Comparison of ENCODE assay signal across 8 cellular contexts in the genomic region with DNA sequence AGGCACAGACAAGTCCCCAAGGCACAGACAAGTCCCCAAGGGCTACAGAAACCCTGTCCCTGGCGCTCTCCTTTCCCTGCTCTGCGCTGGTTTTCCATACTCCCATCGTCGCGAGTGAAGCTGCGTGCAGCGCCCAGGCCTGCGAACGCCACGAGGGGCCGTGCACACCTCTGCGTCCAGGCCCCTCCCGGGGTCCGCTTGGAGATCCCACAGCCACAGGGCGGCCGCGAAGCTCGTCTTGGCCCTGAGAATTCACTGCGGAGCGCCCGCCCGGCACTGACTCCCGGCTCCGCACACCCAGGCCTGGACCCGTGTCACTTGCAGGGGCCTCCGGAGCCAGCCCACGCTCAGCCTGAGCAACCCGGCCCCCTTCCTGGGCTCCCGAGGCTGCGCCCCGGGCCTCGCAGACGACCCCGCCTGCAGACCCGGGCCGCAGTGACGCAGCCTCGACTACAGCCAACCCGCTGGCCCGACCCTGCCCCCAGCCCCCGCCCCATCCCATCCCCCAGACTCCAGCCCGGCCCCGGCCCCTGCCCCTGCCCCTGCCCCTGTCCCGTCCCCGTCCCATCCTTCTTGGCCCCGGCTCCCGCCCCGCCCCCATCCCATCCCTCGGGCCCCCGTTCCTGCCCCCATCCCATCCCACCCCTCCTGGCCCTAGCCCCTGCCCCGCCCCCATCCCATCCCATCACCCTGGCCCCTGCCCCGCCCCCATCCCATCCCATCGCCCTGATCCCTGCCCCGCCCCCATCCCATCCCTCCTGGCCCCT. TPM values are rescaled to one million over a fixed set of nuclear protein-coding genes. Genes with fewer than 3 reads are reported as not detected.
DNase-seq lines count a peak whose midpoint lies in the region; ATAC-seq, FAIRE-seq and TF ChIP-seq lines count a peak whose summit lies in the region.

No MANE protein-coding gene starts in this region.

- no peak overlapping the region for H4K91ac ChIP-seq in neuronal stem cell (ENCODE audit: low read depth, low read length, poor library complexity)

- no peaks in the 10 kb centered on the region for H4K20me1 ChIP-seq in endothelial cell of umbilical vein (replicated peaks; ENCODE audit: control insufficient read depth, extremely low read depth, insufficient read depth, low read length)

- H2BK15ac ChIP-seq in neuronal stem cell (ENCODE audit: low read length) = no peak overlapping the region

- ATAC-seq in Panc1 = no peak
- ATAC-seq in GM18520 (IDR thresholded peaks at IDR 0.05; ENCODE audit: unreplicated experiment) = no peak

- H3K14ac ChIP-seq in neuronal stem cell (ENCODE audit: low read length) = no peak overlapping the region

- CTCF ChIA-PET in CD4-positive, alpha-beta memory T cell (lab: Charles Lee; ENCODE audit: partially characterized antibody) = interaction anchor here (1.2 kb wide), 1 partner anchor 338 kb away, joined by 4 read pairs; no protein-coding TSS in a partner anchor
- CTCF ChIA-PET in Panc1 (lab: Charles Lee) (no interaction called here), endothelial cell of umbilical vein (lab: Charles Lee) (interaction anchor here (2.3 to 6.6 kb wide), 2 partner anchors 22 to 147 kb away, joined by 13 to 137 read pairs; no protein-coding TSS in a partner anchor)

- H3K9me3 ChIP-seq in CD4-positive, alpha-beta memory T cell (ENCODE audit: control insufficient read depth in 1 of 2, low read length in 2 of 2) = no peaks in the 10 kb centered on the region
- H3K9me3 ChIP-seq in Panc1 (ENCODE audit: control insufficient read depth, insufficient read depth, low read depth, low read length) = no peaks in the 10 kb centered on the region
- H3K9me3 ChIP-seq in endothelial cell of umbilical vein (replicated peaks; ENCODE audit: control insufficient read depth, insufficient read depth, low read length) = no peaks in the 10 kb centered on the region
- no peaks in the 10 kb centered on the region for H3K9me3 ChIP-seq in neuronal stem cell (replicated peaks in 1 of 2; ENCODE audit: control insufficient read depth in 2 of 2, insufficient read depth in 1 of 2, low read depth in 1 of 2, low read length in 2 of 2)

- H3K79me1 ChIP-seq in neuronal stem cell (ENCODE audit: low read depth, low read length) = peaks cover 20% of the 10 kb centered on the region

- intact Hi-C loops in CD4-positive, alpha-beta memory T cell (cut with micrococcal nuclease) = loop anchor here (5.0 kb wide), 3 partner anchors 135 to 305 kb away; no protein-coding TSS in a partner anchor
- intact Hi-C loops in Panc1 (cut with micrococcal nuclease; ENCODE audit: unreplicated experiment) = no loop called here
- intact Hi-C loops in endothelial cell of umbilical vein (cut with micrococcal nuclease) = loop anchor here (5.0 kb wide), 2 partner anchors 150 to 340 kb away; no protein-coding TSS in a partner anchor

- H3K27ac Mint-ChIP-seq in CD4-positive, alpha-beta memory T cell = peak overlapping the region; percentile 17 to 97 (median 60)

- H3K4me1 Mint-ChIP-seq in CD4-positive, alpha-beta memory T cell = peaks cover 9 to 41% (median 20%) of the 10 kb centered on the region in 4 donors

- no peak overlapping the region for H2BK12ac ChIP-seq in neuronal stem cell (ENCODE audit: low read length)

- peaks cover 12 to 26% of the 10 kb centered on the region in 2 donors for H3K36me3 Mint-ChIP-seq in CD4-positive, alpha-beta memory T cell

- H3K18ac ChIP-seq in neuronal stem cell (ENCODE audit: low read length) = peak overlapping the region; percentile 81

- H3K4me2 ChIP-seq in endothelial cell of umbilical vein (ENCODE audit: insufficient read depth, low read length) = peak overlapping the region; percentile 50
- H3K4me2 ChIP-seq in neuronal stem cell (ENCODE audit: insufficient read depth, low read length, poor library complexity, severe bottlenecking) = peak overlapping the region; percentile 97

- no peak for TF ChIP-seq POLR2A in endothelial cell of umbilical vein (IDR thresholded peaks at IDR 0.05; ENCODE audit: low read depth, low read length)

- H3K27ac ChIP-seq in CD4-positive, alpha-beta memory T cell (ENCODE audit: low read depth, low read length) = no peak overlapping the region
- H3K27ac ChIP-seq in Panc1 (ENCODE audit: low read length) = no peak overlapping the region
- no peak overlapping the region for H3K27ac ChIP-seq in endothelial cell of umbilical vein (ENCODE audit: insufficient read depth, low read depth, low read length)
- no peak overlapping the region for H3K27ac ChIP-seq in neuronal stem cell (replicated peaks; ENCODE audit: low read length)

- POLR2A ChIA-PET in CD4-positive, alpha-beta memory T cell (lab: Charles Lee; ENCODE audit: partially characterized antibody) = interaction anchor here (0.7 to 1.8 kb wide), 2 partner anchors 15 to 36 kb away, joined by 3 to 9 read pairs; no protein-coding TSS in a partner anchor
- POLR2A ChIA-PET in Panc1 (lab: Charles Lee) (interaction anchor here (0.6 kb wide), 1 partner anchor 31 kb away, joined by 3 read pairs; no protein-coding TSS in a partner anchor), endothelial cell of umbilical vein (lab: Charles Lee) (no interaction called here)

- no peak for DNase-seq in CD4-positive, alpha-beta memory T cell
- no peak for DNase-seq in Panc1 (ENCODE audit: low read depth, low spot score)
- peak; percentile 20 for DNase-seq in endothelial cell of umbilical vein (ENCODE audit: low read depth, low spot score)
- peak; percentile 64 for DNase-seq in neuronal stem cell (ENCODE audit: low spot score)
- DNase-seq in GOT3 (lab: John Stamatoyannopoulos, UW) = no peak
- no peak for DNase-seq in mucosa of gallbladder (ENCODE audit: low spot score)
- no peak for DNase-seq in DMS53 treated with DMSO at 0.1 percent for 48 hours (lab: John Stamatoyannopoulos, UW; ENCODE audit: unreplicated experiment)

- TF ChIP-seq CTCF in Panc1 (IDR thresholded peaks at IDR 0.05) = no peak
- peak in 1 of 2 donors; percentile 4 for TF ChIP-seq CTCF in endothelial cell of umbilical vein (IDR thresholded peaks at IDR 0.05; ENCODE audit: extremely low read depth in 1 of 2, insufficient read depth in 1 of 2, low read depth in 1 of 2, low read length in 2 of 2)

- H3K27me3 ChIP-seq in CD4-positive, alpha-beta memory T cell (ENCODE audit: insufficient read depth, low read length) = no peaks in the 10 kb centered on the region
- H3K27me3 ChIP-seq in Panc1 (ENCODE audit: control insufficient read depth, insufficient read depth, low read length) (no peaks in the 10 kb centered on the region), endothelial cell of umbilical vein (ENCODE audit: control insufficient read depth in 2 of 2, insufficient read depth in 2 of 2, low read length in 2 of 2) (no peaks in the 10 kb centered on the region), neuronal stem cell (ENCODE audit: control insufficient read depth in 3 of 3, insufficient read depth in 3 of 3, low read depth in 1 of 3, low read length in 3 of 3) (no peaks in the 10 kb centered on the region)

- H2AFZ ChIP-seq in endothelial cell of umbilical vein (ENCODE audit: low read depth, low read length) (no peak overlapping the region), neuronal stem cell (ENCODE audit: low read length) (peak overlapping the region; percentile 97)

- peaks cover 36% of the 10 kb centered on the region for H3K36me3 ChIP-seq in CD4-positive, alpha-beta memory T cell (ENCODE audit: insufficient read depth, low read length)
- H3K36me3 ChIP-seq in Panc1 (ENCODE audit: control insufficient read depth, insufficient read depth, low read length) = peaks cover 7% of the 10 kb centered on the region
- H3K36me3 ChIP-seq in endothelial cell of umbilical vein (ENCODE audit: control insufficient read depth in 2 of 2, extremely low read depth in 1 of 2, insufficient read depth in 2 of 2, low read length in 2 of 2) = peaks cover 8 to 28% of the 10 kb centered on the region in 2 experiments
- H3K36me3 ChIP-seq in neuronal stem cell (replicated peaks in 1 of 2; ENCODE audit: control insufficient read depth in 2 of 2, insufficient read depth in 2 of 2, low read length in 2 of 2) = peaks cover 36 to 48% of the 10 kb centered on the region in 2 donors

- H2BK5ac ChIP-seq in neuronal stem cell (ENCODE audit: low read length) = no peak overlapping the region

- H3K9ac ChIP-seq in endothelial cell of umbilical vein (replicated peaks; ENCODE audit: extremely low read depth, insufficient read depth, low read length) (peak overlapping the region; percentile 36), neuronal stem cell (ENCODE audit: low read depth, low read length, poor library complexity) (peak overlapping the region; percentile 96)

- peak overlapping the region; percentile 32 for H2AK5ac ChIP-seq in neuronal stem cell (ENCODE audit: low read depth, low read length)

- peak overlapping the region in 1 of 2 donors; percentile 63 for H3K4me3 ChIP-seq in CD4-positive, alpha-beta memory T cell (ENCODE audit: low read length in 2 of 2)
- peak overlapping the region; percentile 34 to 58 for H3K4me3 ChIP-seq in Panc1 (ENCODE audit: low read depth in 2 of 2, low read length in 2 of 2)
- H3K4me3 ChIP-seq in endothelial cell of umbilical vein (replicated peaks in 1 of 3; ENCODE audit: insufficient read depth in 1 of 3, low read depth in 1 of 3, low read length in 3 of 3) = peak overlapping the region in 2 of 3 experiments; percentile 33 to 93
- peak overlapping the region; percentile 67 to 92 for H3K4me3 ChIP-seq in neuronal stem cell (ENCODE audit: low read length in 2 of 2)

- FAIRE-seq in endothelial cell of umbilical vein (lab: Jason Lieb, UNC) = no peak

- peaks cover 0 to 4% (median 0%) of the 10 kb centered on the region in 8 donors for H3K9me3 Mint-ChIP-seq in CD4-positive, alpha-beta memory T cell

- peaks cover 7% of the 10 kb centered on the region for H3K4me1 ChIP-seq in CD4-positive, alpha-beta memory T cell (ENCODE audit: insufficient read depth, low read length)
- H3K4me1 ChIP-seq in Panc1 (ENCODE audit: control insufficient read depth, insufficient read depth, low read length) (peaks cover 16% of the 10 kb centered on the region), endothelial cell of umbilical vein (ENCODE audit: control insufficient read depth, extremely low read depth, insufficient read depth, low read length) (peaks cover 14% of the 10 kb centered on the region), neuronal stem cell (ENCODE audit: control insufficient read depth in 2 of 2, insufficient read depth in 1 of 2, low read depth in 1 of 2, low read length in 2 of 2) (peaks cover 5 to 9% of the 10 kb centered on the region in 2 donors)

- no peak overlapping the region for H4K8ac ChIP-seq in neuronal stem cell (ENCODE audit: low read depth, low read length)

- dilution Hi-C loops in endothelial cell of umbilical vein (cut with MboI; ENCODE audit: extremely low pct_ligation_motif_present, low sequenced_read_pairs) = no loop called here

- peaks cover 14% of the 10 kb centered on the region for H3K79me2 ChIP-seq in endothelial cell of umbilical vein (ENCODE audit: control insufficient read depth, insufficient read depth, low read length)

- H3K4ac ChIP-seq in neuronal stem cell (ENCODE audit: low read length) = no peak overlapping the region

- H3K4me3 Mint-ChIP-seq in CD4-positive, alpha-beta memory T cell = peak overlapping the region; percentile 52 to 89 (median 82)

- no peaks in the 10 kb centered on the region for H3K27me3 Mint-ChIP-seq in CD4-positive, alpha-beta memory T cell

- no peaks in the 10 kb centered on the region for H3K9me1 ChIP-seq in endothelial cell of umbilical vein (replicated peaks; ENCODE audit: control insufficient read depth, extremely low read depth, insufficient read depth, low read length)

- H2BK120ac ChIP-seq in neuronal stem cell (ENCODE audit: low read depth, low read length) = no peak overlapping the region

- in situ Hi-C loops in Panc1 (cut with HindIII; ENCODE audit: low pct_unique_long_range_greater_than_20kb, low sequenced_read_pairs) = no loop called here

- BruUV-seq in Panc1 (replicated peaks; lab: Mats Ljungman, UMichigan) = no TSS peak
- BruUV-seq in endothelial cell of umbilical vein (replicated peaks; lab: Mats Ljungman, UMichigan) = no TSS peak

- WGBS in neuronal stem cell (ENCODE audit: extremely low coverage in 2 of 2, insufficient read length in 2 of 2, insufficient replicate concordance in 1 of 2), 2 donors = no CpG with 5 or more reads among the region's 54 CpGs

- H3K23ac ChIP-seq in neuronal stem cell (ENCODE audit: low read depth, low read length, poor library complexity) = no peak overlapping the region

RNA-seq across cellular contexts. Expression of a gene that starts 0.8 kb away (rescaled TPM):
- total RNA-seq in CD4-positive, alpha-beta memory T cell = 10 to 100 TPM; 40.1 to 40.8 TPM
- 1 to 10 TPM; 2.8 to 5.7 TPM for polyA plus RNA-seq in CD4-positive, alpha-beta memory T cell
- total RNA-seq in Panc1 (2021; ENCODE audit: unreplicated experiment) (59.6 TPM), endothelial cell of umbilical vein (47.5 and 48.9 TPM in 2 replicates), mucosa of gallbladder (42.7 TPM)
- 68.4 TPM for polyA plus RNA-seq in Panc1 (2012; ENCODE audit: insufficient read length)
- 29.6 and 30.7 TPM in 2 replicates for polyA plus RNA-seq in endothelial cell of umbilical vein
- 23.4 and 24.8 TPM in 2 replicates for polyA plus RNA-seq in endothelial cell of umbilical vein (2011; cell fraction: cytosol; rRNA removed)
- polyA plus RNA-seq in endothelial cell of umbilical vein (2011; cell fraction: nucleus; rRNA removed) = 111 and 122 TPM in 2 replicates
- 34.1 and 48.5 TPM in 2 replicates for polyA plus RNA-seq in endothelial cell of umbilical vein (2012)
- 22.6 and 24.2 TPM in 2 replicates for polyA minus RNA-seq in endothelial cell of umbilical vein
- 1.6 TPM for polyA minus RNA-seq in endothelial cell of umbilical vein (2011; cell fraction: cytosol; rRNA and poly(A)+ RNA removed)
- 33.7 and 49.5 TPM in 2 replicates for polyA minus RNA-seq in endothelial cell of umbilical vein (2011; cell fraction: nucleus; rRNA and poly(A)+ RNA removed)
- polyA plus RNA-seq in neuronal stem cell (2013, experiment 1 of 2) = 33.3 TPM
- polyA plus RNA-seq in neuronal stem cell (2013, experiment 2 of 2) = 32.4 TPM

Comparison
In these comparisons a context has a peak if more than half of its experiments do, and no peak if none do; other contexts are left out.
1. DNase-seq: peak in endothelial cell of umbilical vein (single experiment) and neuronal stem cell (single experiment); none in CD4-positive, alpha-beta memory T cell (0 of 5), Panc1 (single experiment), GOT3 (single experiment), mucosa of gallbladder (single experiment) and DMS53 treated with DMSO at 0.1 percent for 48 hours (single experiment).